In the genomic region with DNA sequence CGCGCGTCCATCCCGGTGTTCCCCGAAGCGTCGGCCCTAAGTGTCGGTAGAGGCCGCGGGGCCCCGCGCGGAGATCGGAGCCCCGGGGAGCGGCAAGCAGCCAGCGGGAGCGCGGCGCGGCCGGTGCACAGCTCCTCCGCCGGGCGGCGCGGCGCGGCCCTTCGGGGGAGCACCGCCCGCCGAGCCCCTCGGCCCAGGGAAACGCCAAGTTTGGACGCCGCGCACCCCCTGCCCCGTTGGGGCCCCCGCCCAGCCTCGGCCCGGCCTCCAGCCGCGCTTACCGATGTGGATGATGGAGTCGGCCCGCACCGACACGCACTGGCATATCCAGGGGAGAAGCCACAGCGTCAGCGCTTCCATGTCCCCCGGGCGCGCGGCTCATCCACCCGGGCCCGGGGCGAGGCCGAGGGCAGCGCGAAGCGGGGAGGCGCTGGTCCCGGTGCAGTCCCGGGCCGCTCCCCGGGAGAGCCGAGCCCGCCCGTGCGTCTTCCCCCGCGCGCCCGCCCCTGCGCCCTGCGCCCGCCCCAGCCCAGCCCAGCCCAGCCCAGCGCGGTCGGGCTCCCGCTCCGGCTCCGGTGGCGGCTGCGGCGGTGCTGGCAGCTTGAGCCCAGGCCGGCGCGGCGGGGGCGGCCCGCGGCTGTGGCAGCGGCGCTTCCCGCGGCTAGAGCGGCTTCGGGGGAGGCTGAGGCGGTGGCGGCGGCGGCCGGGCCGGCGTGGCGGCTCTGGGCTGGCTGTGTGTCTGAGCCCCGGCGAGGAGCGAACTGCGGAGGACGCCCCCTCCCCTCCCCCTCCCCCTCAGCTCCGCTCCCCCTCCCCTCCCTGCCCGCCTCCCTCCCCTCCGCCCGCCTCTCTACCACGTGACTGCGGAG, we compare ENCODE assay signal across 10 cellular contexts. TPM values are rescaled to one million over a fixed set of nuclear protein-coding genes. Genes with fewer than 3 reads are reported as not detected.
DNase-seq lines count a peak whose midpoint lies in the region; ATAC-seq, FAIRE-seq and TF ChIP-seq lines count a peak whose summit lies in the region.
"Had no signal": no experiment of that assay in that cellular context is flagged by ENCODE, and none has a peak within 500 bp of the region (broad histone marks: within the 10 kb centered on the region; RNA-seq: fewer than 3 reads in every experiment).

Gene GRID1, minus strand, starts transcription at position 763 of the 869 bp plus-strand sequence.

- CTCF ChIA-PET in CD8-positive, alpha-beta memory T cell (lab: Charles Lee), result interaction anchor here (1.6 kb wide), 1 partner anchor 10 kb away, joined by 4 read pairs; no protein-coding TSS in a partner anchor

- peaks cover 22% of the 10 kb centered on the region for H3K27me3 ChIP-seq in CD8-positive, alpha-beta memory T cell (ENCODE audit: insufficient read depth, low read length, poor library complexity, severe bottlenecking)
- H3K27me3 ChIP-seq in GM23248 (replicated peaks; ENCODE audit: insufficient read depth) (peaks cover 51% of the 10 kb centered on the region), upper lobe of left lung (peaks cover 2 to 53% (median 29%) of the 10 kb centered on the region in 4 donors)

- peaks cover 7 to 27% (median 9%) of the 10 kb centered on the region in 3 donors for H3K4me1 Mint-ChIP-seq in CD8-positive, alpha-beta memory T cell
- H3K4me1 Mint-ChIP-seq in endothelial cell (ENCODE audit: unreplicated experiment), result peaks cover 10% of the 10 kb centered on the region

- H3K4me3 Mint-ChIP-seq in CD8-positive, alpha-beta memory T cell, result peak within 1 kb of the TSS; percentile 15 to 88 (median 81)
- peak within 1 kb of the TSS; percentile 85 for H3K4me3 Mint-ChIP-seq in endothelial cell (ENCODE audit: unreplicated experiment)

- H3K27ac ChIP-seq in CD8-positive, alpha-beta memory T cell (ENCODE audit: low read depth, low read length), result no peak within 1 kb of the TSS
- H3K27ac ChIP-seq in GM23248 (no peak within 1 kb of the TSS), upper lobe of left lung (no peak within 1 kb of the TSS)
- H3K27ac ChIP-seq: neutrophil had no signal

- H3K9me3 Mint-ChIP-seq in CD8-positive, alpha-beta memory T cell, result no peaks in the 10 kb centered on the region
- no peaks in the 10 kb centered on the region for H3K9me3 Mint-ChIP-seq in endothelial cell (ENCODE audit: unreplicated experiment)

- H4K20me1 ChIP-seq in GM23248 (ENCODE audit: insufficient read depth), result no peaks in the 10 kb centered on the region

- H3K9me3 ChIP-seq in CD8-positive, alpha-beta memory T cell (ENCODE audit: low read length), result no peaks in the 10 kb centered on the region
- H3K9me3 ChIP-seq in GM23248 (ENCODE audit: low read depth) (no peaks in the 10 kb centered on the region), upper lobe of left lung (no peaks in the 10 kb centered on the region)
- H3K9me3 ChIP-seq: neutrophil had no signal

- no peaks in the 10 kb centered on the region for H3K36me3 ChIP-seq in CD8-positive, alpha-beta memory T cell (ENCODE audit: insufficient read depth, low read length)
- no peaks in the 10 kb centered on the region for H3K36me3 ChIP-seq in GM23248 (ENCODE audit: low read depth)
- no peaks in the 10 kb centered on the region for H3K36me3 ChIP-seq in upper lobe of left lung
- H3K36me3 ChIP-seq: neutrophil had no signal

- no peak for TF ChIP-seq CTCF in endothelial cell (IDR thresholded peaks at IDR 0.05; ENCODE audit: unreplicated experiment)
- no peak for TF ChIP-seq CTCF in upper lobe of left lung (IDR thresholded peaks at IDR 0.05)

- peak within 1 kb of the TSS in 1 of 8 donors; percentile 70 for H3K27ac Mint-ChIP-seq in CD8-positive, alpha-beta memory T cell
- H3K27ac Mint-ChIP-seq in endothelial cell (ENCODE audit: unreplicated experiment), result no peak within 1 kb of the TSS

- POLR2A ChIA-PET in CD8-positive, alpha-beta memory T cell (lab: Charles Lee), result no interaction called here

- H3K36me3 Mint-ChIP-seq in CD8-positive, alpha-beta memory T cell, result no peaks in the 10 kb centered on the region
- no peaks in the 10 kb centered on the region for H3K36me3 Mint-ChIP-seq in endothelial cell (ENCODE audit: low read depth, unreplicated experiment)

- peaks cover 9% of the 10 kb centered on the region for H3K4me1 ChIP-seq in CD8-positive, alpha-beta memory T cell (ENCODE audit: insufficient read depth, low read length)
- H3K4me1 ChIP-seq in GM23248 (ENCODE audit: insufficient read depth), result no peaks in the 10 kb centered on the region
- H3K4me1 ChIP-seq in upper lobe of left lung, result peaks cover 36 to 50% (median 41%) of the 10 kb centered on the region in 4 donors

- WGBS in GM23248 (ENCODE audit: low coverage in 1 of 2, low lambda C conversion rate in 2 of 2, missing lambda C conversion rate in 2 of 2), 2 experiments, result 3% methylated on average over 54 to 76 of the region's 119 CpGs
- WGBS in upper lobe of left lung, 2 donors, result 1% methylated on average over 19 of the region's 119 CpGs; no CpG with 5 or more reads in 1 of the 2 donors

- H3K79me2 ChIP-seq in GM23248 (ENCODE audit: insufficient read depth), result no peaks in the 10 kb centered on the region

- in situ Hi-C loops in GM23248 (cut with MboI), result no loop called here

- no peak for FAIRE-seq in H54 (lab: Jason Lieb, UNC)

- TF ChIP-seq POLR2A in upper lobe of left lung (IDR thresholded peaks at IDR 0.05) (no peak), H54 (IDR thresholded peaks at IDR 0.05; ENCODE audit: low read depth, low read length) (no peak)

- no peak for TF ChIP-seq EP300 in upper lobe of left lung (IDR thresholded peaks at IDR 0.05)

- no peaks in the 10 kb centered on the region for H3K9me2 ChIP-seq in GM23248 (ENCODE audit: insufficient read depth)

- peak within 1 kb of the TSS; percentile 55 for H2AFZ ChIP-seq in GM23248

- H3K9ac ChIP-seq in GM23248, result no peak within 1 kb of the TSS

- DNase-seq in CD8-positive, alpha-beta memory T cell, result no peak
- DNase-seq in GM23248 (peak; percentile 35), SK-N-DZ (ENCODE audit: low spot score) (peak; percentile 57), endothelial cell (ENCODE audit: low spot score) (peak; percentile 35), middle frontal gyrus (ENCODE audit: extremely low spot score, low spot score) (peak; percentile 56), upper lobe of left lung (peak; percentile 22 to 89), H54 (ENCODE audit: insufficient read length, low spot score) (no peak), NCI-H774 (lab: John Stamatoyannopoulos, UW) (no peak)

- peak in 1 of 2 donors; percentile 49 for ATAC-seq in upper lobe of left lung (ENCODE audit: low FRiP score in 2 of 2)

- H3K4me2 ChIP-seq in GM23248 (ENCODE audit: unreplicated experiment), result peak within 1 kb of the TSS; percentile 48

- H3K27me3 Mint-ChIP-seq in CD8-positive, alpha-beta memory T cell, result peaks cover 46 to 62% of the 10 kb centered on the region in 2 donors
- peaks cover 38% of the 10 kb centered on the region for H3K27me3 Mint-ChIP-seq in endothelial cell (ENCODE audit: unreplicated experiment)

- H3K4me3 ChIP-seq in CD8-positive, alpha-beta memory T cell (ENCODE audit: low read length), result no peak within 1 kb of the TSS
- H3K4me3 ChIP-seq in GM23248 (peak within 1 kb of the TSS; percentile 48), upper lobe of left lung (peak within 1 kb of the TSS; percentile 18 to 61 (median 53))

- no peaks in the 10 kb centered on the region for H3F3A ChIP-seq in GM23248 (ENCODE audit: insufficient read depth)

RNA-seq across cellular contexts. Expression of gene GRID1, which starts in this region (rescaled TPM):
- not detected for total RNA-seq in CD8-positive, alpha-beta memory T cell
- not detected for polyA plus RNA-seq in CD8-positive, alpha-beta memory T cell
- not detected in 2 replicates for total RNA-seq in GM23248 (2014; rRNA removed; shearing (Covaris generic))
- polyA plus RNA-seq in GM23248 (2016; fragmentation: Nextera tagmentation; extraction: Ambion mirVana), result not detected in 2 replicates
- 7.1 and 8.1 TPM in 2 replicates for polyA plus RNA-seq in SK-N-DZ (2014; cell fraction: cytosol; rRNA removed)
- 4.2 and 6.2 TPM in 2 replicates for polyA plus RNA-seq in SK-N-DZ (2014; cell fraction: nucleus; rRNA removed)
- total RNA-seq in endothelial cell (ENCODE audit: unreplicated experiment), result 0.26 TPM
- 1 to 10 TPM; 1.5 to 5.2 (median 3.2) TPM for total RNA-seq in upper lobe of left lung
- total RNA-seq: LHCN-M2 had no signal

Comparison
In these comparisons a context has a peak if more than half of its experiments do, and no peak if none do; other contexts are left out.
1. Peak in DNase-seq, H3K4me3 ChIP-seq and H3K4me2 ChIP-seq in GM23248; RNA of the gene not detected or under 1 TPM.
2. Peak in DNase-seq in endothelial cell; RNA of the gene not detected or under 1 TPM.
3. DNase-seq: peak in SK-N-DZ (single experiment), middle frontal gyrus (single experiment) and upper lobe of left lung (2 of 2); none in CD8-positive, alpha-beta memory T cell (0 of 5), H54 (single experiment) and NCI-H774 (single experiment).